In the genomic region with DNA sequence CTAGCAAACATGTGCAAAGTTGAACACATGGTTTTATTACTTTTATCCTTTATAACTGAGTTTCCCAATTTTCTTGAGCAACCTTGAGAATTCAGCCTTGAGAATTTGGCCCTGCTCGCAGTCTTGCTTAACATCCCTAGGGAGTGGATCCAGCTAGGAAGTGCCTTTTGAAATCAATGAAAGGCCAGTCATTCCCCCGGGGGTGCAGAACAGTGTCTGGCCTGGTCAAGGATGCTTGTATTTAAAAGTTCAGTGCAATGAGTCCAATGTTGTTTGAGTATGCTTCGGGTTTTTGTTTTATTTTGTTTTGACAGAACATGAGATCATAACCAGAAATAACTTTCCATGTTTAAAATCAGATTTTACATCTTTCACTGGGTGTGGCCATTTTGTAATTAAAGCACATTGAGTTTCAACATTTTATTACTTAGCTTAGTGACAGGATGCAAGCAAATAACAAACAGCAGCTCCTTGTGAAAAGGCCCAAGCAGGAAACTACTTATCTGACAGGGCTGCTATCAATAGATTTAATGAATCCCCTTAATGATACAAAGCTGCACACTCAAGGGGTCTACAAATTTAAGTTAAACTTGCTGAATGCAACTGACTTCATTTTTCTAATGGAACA, we compare ENCODE assay signal across 12 cellular contexts. TPM values are rescaled to one million over a fixed set of nuclear protein-coding genes. Genes with fewer than 3 reads are reported as not detected.
A peak's percentile ranks its signal among the peaks of the same experiment; 100 is the strongest.
DNase-seq lines count a peak whose midpoint lies in the region; ATAC-seq, FAIRE-seq and TF ChIP-seq lines count a peak whose summit lies in the region.
"Had no signal": no experiment of that assay in that cellular context is flagged by ENCODE, and none has a peak within 500 bp of the region (broad histone marks: within the 10 kb centered on the region; RNA-seq: fewer than 3 reads in every experiment).

No MANE protein-coding gene starts in this region.

- peak overlapping the region; percentile 22 to 39 for H3K27ac ChIP-seq in left lung
- H3K27ac ChIP-seq in small intestine (ENCODE audit: low read depth in 1 of 2, low read length in 1 of 2): no peak overlapping the region

- peak; percentile 98 for DNase-seq in GM04504 (ENCODE audit: low read depth)
- DNase-seq in cardiac fibroblast (ENCODE audit: low read depth in 2 of 2): peak; percentile 97 to 99
- peak in 1 of 2 donors; percentile 32 for DNase-seq in left lung
- peak; percentile 22 for DNase-seq in small intestine
- DNase-seq in NCI-H1930 (lab: John Stamatoyannopoulos, UW): no peak
- no peak for DNase-seq in OCI-M2 (lab: John Stamatoyannopoulos, UW; ENCODE audit: unreplicated experiment)
- no peak for DNase-seq in NCI-H345 treated with DMSO at 0.1 percent for 48 hours (lab: John Stamatoyannopoulos, UW; ENCODE audit: unreplicated experiment)
- DNase-seq: activated effector memory CD4-positive, alpha-beta T cell treated with Interleukin-2 at 50 U/mL for 16 hours; naive thymus-derived CD4-positive, alpha-beta T cell; NCI-H510A had no signal

- TF ChIP-seq CTCF in cardiac fibroblast (IDR thresholded peaks at IDR 0.05; ENCODE audit: low read depth, low read length) (no peak), left lung (IDR thresholded peaks at IDR 0.05) (no peak)

- peaks cover 2 to 12% of the 10 kb centered on the region in 2 donors for H3K4me1 ChIP-seq in left lung
- no peaks in the 10 kb centered on the region for H3K4me1 ChIP-seq in small intestine (ENCODE audit: control insufficient read depth in 2 of 2, insufficient read depth in 1 of 2, low read depth in 1 of 2, low read length in 1 of 2)

- FAIRE-seq in small intestine (lab: Jason Lieb, UNC): no peak

- intact Hi-C loops in left lung (cut with DNase I): no loop called here

- WGBS in small intestine, 3 donors: 35 to 52% (median 39%) methylated on average over 3 of the region's 3 CpGs

- H3K27me3 ChIP-seq in left lung (no peaks in the 10 kb centered on the region), small intestine (ENCODE audit: control insufficient read depth in 2 of 2, insufficient read depth in 2 of 2, low read length in 2 of 2) (no peaks in the 10 kb centered on the region)

- H3K36me3 ChIP-seq in left lung: no peaks in the 10 kb centered on the region
- no peaks in the 10 kb centered on the region for H3K36me3 ChIP-seq in small intestine (ENCODE audit: control insufficient read depth in 2 of 2, insufficient read depth in 2 of 2, low read length in 2 of 2)

- peak; percentile 71 for ATAC-seq in left lung
- no peak for ATAC-seq in HG02840 (IDR thresholded peaks at IDR 0.05; ENCODE audit: low FRiP score, unreplicated experiment)
- ATAC-seq: naive thymus-derived CD4-positive, alpha-beta T cell had no signal

- H3K4me3 ChIP-seq in cardiac fibroblast (replicated peaks in 1 of 2; ENCODE audit: low read depth in 2 of 2, low read length in 2 of 2) (no peak overlapping the region), left lung (no peak overlapping the region), small intestine (ENCODE audit: low read depth in 1 of 2, low read length in 2 of 2) (no peak overlapping the region)

- H3K9me3 ChIP-seq in left lung (no peaks in the 10 kb centered on the region), small intestine (ENCODE audit: control insufficient read depth, low read depth) (no peaks in the 10 kb centered on the region)

RNA-seq across cellular contexts. Expression of gene PALMD, which starts 16.8 kb away (rescaled TPM):
- total RNA-seq in left lung: 10 to 100 TPM; 14.3 to 22.5 TPM
- polyA plus RNA-seq in small intestine: 10 to 100 TPM in 1 of 3 donors, 1 to 10 TPM in 1, under 1 TPM in 1; 0.67 to 14.5 (median 1.1) TPM
- total RNA-seq: naive thymus-derived CD4-positive, alpha-beta T cell; T-helper 2 cell treated with Interferon-gamma antibody and Interleukin-4, amounts not matched to agents 100 ng/mL and 5 ng/mL, for 36 hours had no signal
- polyA plus RNA-seq: naive thymus-derived CD4-positive, alpha-beta T cell had no signal

Comparison
In these comparisons a context has a peak if more than half of its experiments do, and no peak if none do; other contexts are left out.
1. DNase-seq: peak in GM04504 (single experiment), cardiac fibroblast (2 of 2) and small intestine (single experiment); none in NCI-H1930 (0 of 2), OCI-M2 (single experiment) and NCI-H345 treated with DMSO at 0.1 percent for 48 hours (single experiment).
2. H3K27ac ChIP-seq: peak in left lung (2 of 2); none in small intestine (0 of 2).